ENCODE assay signal across 1 cellular context in the genomic region with DNA sequence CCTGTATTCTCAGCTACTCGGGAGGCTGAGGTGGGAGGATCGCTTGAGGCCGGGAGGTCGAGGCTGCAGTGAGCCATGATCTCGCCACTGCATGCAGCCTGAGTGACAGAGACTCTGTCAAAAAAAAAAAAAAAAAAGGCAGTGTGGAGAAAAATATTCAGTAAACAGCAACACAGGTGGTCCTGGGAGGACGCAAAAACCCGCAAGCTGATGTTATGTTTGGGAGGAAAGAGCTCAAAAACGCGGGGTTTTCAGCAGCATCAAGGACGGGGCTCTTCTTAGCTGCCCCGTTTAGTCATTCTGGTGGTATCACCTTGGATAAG.
TF ChIP-seq lines count a peak whose summit lies in the region.

No MANE protein-coding gene starts in this region.

TF ChIP-seq in neural cell, 6 proteins besides CTCF, POLR2A, EP300 and RAD21 (continued from another document):
- TF ChIP-seq SMC3 (conservative IDR thresholded peaks at IDR 0.05; ENCODE audit: poor library complexity) = peak; percentile 0
